ENCODE assay signal across 8 cellular contexts in genomic region chr5:138725153-138725884, GRCh38. TPM values are rescaled to one million over a fixed set of nuclear protein-coding genes. Genes with fewer than 3 reads are reported as not detected.
A peak's percentile ranks its signal among the peaks of the same experiment; 100 is the strongest.
DNase-seq lines count a peak whose midpoint lies in the region; TF ChIP-seq lines count a peak whose summit lies in the region.

No MANE protein-coding gene starts in this region.

- peak overlapping the region; percentile 43 for H3K27ac Mint-ChIP-seq in osteocyte (ENCODE audit: unreplicated experiment)
- no peak overlapping the region for H3K27ac Mint-ChIP-seq in activated CD4-positive, alpha-beta memory T cell treated with anti-CD3 and anti-CD28 coated beads, Interleukin-2, amount 10 ng/mL, durations not matched to agents 7 days and 5 days

- peaks cover 2% of the 10 kb centered on the region for H3K27me3 Mint-ChIP-seq in osteocyte (ENCODE audit: unreplicated experiment)
- H3K27me3 Mint-ChIP-seq in activated CD4-positive, alpha-beta memory T cell treated with anti-CD3 and anti-CD28 coated beads, Interleukin-2, amount 10 ng/mL, durations not matched to agents 7 days and 5 days: peaks cover 32% of the 10 kb centered on the region

- DNase-seq in AG08396 (ENCODE audit: low spot score) (peak; percentile 31), HuH-7.5 (ENCODE audit: low spot score) (peak; percentile 38), SJCRH30 (peak; percentile 36 to 62), foreskin fibroblast (peak; percentile 63 to 83), osteocyte (ENCODE audit: extremely low spot score, unreplicated experiment) (no peak), NCI-H1092 treated with DMSO at 0.1 percent for 48 hours (lab: John Stamatoyannopoulos, UW) (no peak), germinal center (ENCODE audit: low spot score) (no peak)
- DNase-seq in activated CD4-positive, alpha-beta memory T cell treated with anti-CD3 and anti-CD28 coated beads, Interleukin-2, amount 10 ng/mL, durations not matched to agents 7 days and 5 days: no peak

- no peaks in the 10 kb centered on the region for H3K27me3 ChIP-seq in SJCRH30

- no peaks in the 10 kb centered on the region for H3K4me1 ChIP-seq in SJCRH30

- H3K9me3 Mint-ChIP-seq in osteocyte (ENCODE audit: unreplicated experiment): no peaks in the 10 kb centered on the region
- no peaks in the 10 kb centered on the region for H3K9me3 Mint-ChIP-seq in activated CD4-positive, alpha-beta memory T cell treated with anti-CD3 and anti-CD28 coated beads, Interleukin-2, amount 10 ng/mL, durations not matched to agents 7 days and 5 days

- no peaks in the 10 kb centered on the region for H3K9me3 ChIP-seq in SJCRH30 (replicated peaks)

- POLR2A ChIA-PET in activated CD4-positive, alpha-beta memory T cell treated with anti-CD3 and anti-CD28 coated beads, Interleukin-2, amount 10 ng/mL, durations not matched to agents 7 days and 5 days (lab: Charles Lee): no interaction called here

- H3K36me3 Mint-ChIP-seq in osteocyte (ENCODE audit: unreplicated experiment): no peaks in the 10 kb centered on the region
- H3K36me3 Mint-ChIP-seq in activated CD4-positive, alpha-beta memory T cell treated with anti-CD3 and anti-CD28 coated beads, Interleukin-2, amount 10 ng/mL, durations not matched to agents 7 days and 5 days (ENCODE audit: low read depth): no peaks in the 10 kb centered on the region

- H3K4me3 ChIP-seq in SJCRH30: no peak overlapping the region
- H3K4me3 ChIP-seq in foreskin fibroblast (ENCODE audit: low read depth in 1 of 2, low read length in 2 of 2): no peak overlapping the region

- no peak overlapping the region for H3K27ac ChIP-seq in SJCRH30

- CTCF ChIA-PET in activated CD4-positive, alpha-beta memory T cell treated with anti-CD3 and anti-CD28 coated beads, Interleukin-2, amount 10 ng/mL, durations not matched to agents 7 days and 5 days (lab: Charles Lee): interaction anchor here (1.0 kb wide), 1 partner anchor 10 kb away, joined by 3 read pairs; no protein-coding TSS in a partner anchor

- H3K36me3 ChIP-seq in SJCRH30: no peaks in the 10 kb centered on the region

- H3K4me3 Mint-ChIP-seq in osteocyte (ENCODE audit: unreplicated experiment): no peak overlapping the region
- no peak overlapping the region for H3K4me3 Mint-ChIP-seq in activated CD4-positive, alpha-beta memory T cell treated with anti-CD3 and anti-CD28 coated beads, Interleukin-2, amount 10 ng/mL, durations not matched to agents 7 days and 5 days

- TF ChIP-seq CTCF in foreskin fibroblast (IDR thresholded peaks at IDR 0.05; ENCODE audit: low read depth, low read length) (no peak), osteocyte (IDR thresholded peaks at IDR 0.05) (peak; percentile 35)

- H3K4me1 Mint-ChIP-seq in osteocyte (ENCODE audit: unreplicated experiment): peaks cover 20% of the 10 kb centered on the region
- H3K4me1 Mint-ChIP-seq in activated CD4-positive, alpha-beta memory T cell treated with anti-CD3 and anti-CD28 coated beads, Interleukin-2, amount 10 ng/mL, durations not matched to agents 7 days and 5 days: peaks cover 20% of the 10 kb centered on the region

RNA-seq across cellular contexts. Expression of gene CTNNA1, which starts 27.9 kb away (rescaled TPM):
- total RNA-seq in SJCRH30 (2014; rRNA removed; shearing (Covaris generic)): 153 and 159 TPM in 2 replicates
- total RNA-seq in osteocyte: 366 and 375 TPM in 2 replicates
- 10 to 100 TPM; 79.8 to 90.5 TPM for total RNA-seq in activated CD4-positive, alpha-beta memory T cell treated with anti-CD3 and anti-CD28 coated beads, Interleukin-2, amount 10 ng/mL, durations not matched to agents 7 days and 5 days

Comparison
In these comparisons a context has a peak if more than half of its experiments do, and no peak if none do; other contexts are left out.
1. DNase-seq: peak in AG08396 (single experiment), HuH-7.5 (single experiment), SJCRH30 (2 of 2) and foreskin fibroblast (2 of 2); none in osteocyte (single experiment), NCI-H1092 treated with DMSO at 0.1 percent for 48 hours (single experiment), activated CD4-positive, alpha-beta memory T cell treated with anti-CD3 and anti-CD28 coated beads, Interleukin-2, amount 10 ng/mL, durations not matched to agents 7 days and 5 days (single experiment) and germinal center (single experiment).